In the genomic region with DNA sequence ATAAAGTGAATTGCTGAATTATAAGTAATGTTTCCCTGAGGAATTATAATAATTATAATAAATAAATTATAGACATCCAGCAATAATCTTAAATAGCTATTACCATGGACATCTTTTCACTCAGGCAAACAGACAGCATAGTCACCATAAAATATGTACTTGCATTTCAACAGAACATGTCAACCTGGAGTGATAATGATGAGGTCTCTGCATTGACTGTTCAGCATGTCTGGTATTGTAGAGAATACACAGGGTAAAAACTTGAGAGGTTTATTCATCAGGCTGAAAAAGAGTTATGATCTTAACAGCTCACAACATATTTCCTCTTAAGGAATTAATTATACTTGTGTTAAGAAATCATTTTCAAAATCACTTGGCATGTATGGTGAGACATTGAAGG, we compare ENCODE assay signal across 3 cellular contexts. TPM values are rescaled to one million over a fixed set of nuclear protein-coding genes. Genes with fewer than 3 reads are reported as not detected.
"Had no signal": no experiment of that assay in that cellular context is flagged by ENCODE, and none has a peak within 500 bp of the region (broad histone marks: within the 10 kb centered on the region; RNA-seq: fewer than 3 reads in every experiment).

No MANE protein-coding gene starts in this region.

- H3K4me3 ChIP-seq: GM12878 had no signal

- DNase-seq: GDM1, GF-D8 had no signal

RNA-seq across cellular contexts. Expression of gene TYR, which starts 41.1 kb away (rescaled TPM):
- polyA plus RNA-seq: GM12878 had no signal
